1 cellular context compared by ENCODE assay signal in the genomic region with DNA sequence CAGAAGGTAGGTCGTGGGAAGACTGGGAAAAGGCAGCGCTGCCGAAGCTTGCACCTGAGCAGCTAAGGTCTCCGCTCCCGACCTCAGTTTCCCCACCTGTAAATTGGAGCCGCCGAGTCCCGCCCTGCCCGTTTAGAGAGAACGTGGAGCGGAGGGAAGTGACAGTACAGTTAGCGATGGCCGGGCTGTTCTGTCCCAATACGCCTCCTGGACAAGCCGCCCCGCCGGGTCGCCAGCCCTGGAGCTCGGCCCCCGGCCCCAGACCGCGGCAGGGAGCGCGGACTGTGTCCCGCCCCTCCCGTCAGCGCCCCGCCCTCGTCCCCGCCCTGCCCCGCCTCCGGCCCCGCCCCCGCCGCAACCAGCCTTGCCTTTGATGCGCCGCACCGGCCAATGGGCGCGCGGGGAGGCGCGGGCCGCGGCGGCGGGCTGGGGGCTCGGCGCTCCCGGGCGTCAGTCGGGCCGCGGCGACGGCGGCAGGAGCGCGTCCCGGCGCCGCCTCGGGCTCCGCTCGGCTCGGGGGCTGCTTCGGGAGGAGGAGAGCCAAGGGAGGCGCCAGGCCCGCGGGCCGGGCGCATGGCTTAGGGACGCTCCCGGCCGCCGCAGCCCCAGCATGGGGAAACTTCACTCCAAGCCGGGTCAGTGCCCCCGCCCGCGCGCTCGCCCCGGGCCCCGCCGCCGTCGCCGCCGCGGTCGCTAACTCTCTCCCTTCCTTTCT.
TF ChIP-seq lines count a peak whose summit lies in the region.

A gene with protein sequence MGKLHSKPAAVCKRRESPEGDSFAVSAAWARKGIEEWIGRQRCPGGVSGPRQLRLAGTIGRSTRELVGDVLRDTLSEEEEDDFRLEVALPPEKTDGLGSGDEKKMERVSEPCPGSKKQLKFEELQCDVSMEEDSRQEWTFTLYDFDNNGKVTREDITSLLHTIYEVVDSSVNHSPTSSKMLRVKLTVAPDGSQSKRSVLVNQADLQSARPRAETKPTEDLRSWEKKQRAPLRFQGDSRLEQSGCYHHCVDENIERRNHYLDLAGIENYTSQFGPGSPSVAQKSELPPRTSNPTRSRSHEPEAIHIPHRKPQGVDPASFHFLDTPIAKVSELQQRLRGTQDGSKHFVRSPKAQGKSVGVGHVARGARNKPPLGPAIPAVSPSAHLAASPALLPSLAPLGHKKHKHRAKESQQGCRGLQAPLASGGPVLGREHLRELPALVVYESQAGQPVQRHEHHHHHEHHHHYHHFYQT (plus strand): TSS at position 453 of the 715 bp plus-strand sequence. CDS start 158 bp downstream, at position 611.

TF ChIP-seq in HepG2, 621 proteins besides CTCF, POLR2A, EP300 and RAD21 (continued from another document and continues in another):
- TF ChIP-seq, protein P1, sequence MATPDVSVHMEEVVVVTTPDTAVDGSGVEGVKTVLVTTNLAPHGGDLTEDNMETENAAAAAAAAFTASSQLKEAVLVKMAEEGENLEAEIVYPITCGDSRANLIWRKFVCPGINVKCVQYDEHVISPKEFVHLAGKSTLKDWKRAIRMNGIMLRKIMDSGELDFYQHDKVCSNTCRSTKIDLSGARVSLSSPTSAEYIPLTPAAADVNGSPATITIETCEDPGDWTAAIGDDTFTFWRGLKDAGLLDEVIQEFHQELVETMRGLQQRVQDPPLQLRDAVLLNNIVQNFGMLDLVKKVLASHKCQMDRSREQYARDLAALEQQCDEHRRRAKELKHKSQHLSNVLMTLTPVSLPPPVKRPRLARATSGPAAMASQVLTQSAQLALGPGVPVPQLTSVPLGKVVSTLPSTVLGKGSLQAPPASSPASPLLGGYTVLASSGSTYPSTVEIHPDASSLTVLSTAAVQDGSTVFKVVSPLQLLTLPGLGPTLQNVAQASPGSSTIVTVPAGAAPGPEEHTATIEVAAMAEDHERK (CRISPR knock-in tag; IDR thresholded peaks at IDR 0.05; ENCODE audit: low read depth), result no peak
- no peak for TF ChIP-seq TCF7L2 (IDR thresholded peaks at IDR 0.05; ENCODE audit: low read depth, low read length)
- no peak for TF ChIP-seq ZNF550 (CRISPR knock-in tag; IDR thresholded peaks at IDR 0.05; ENCODE audit: borderline replicate concordance)
- no peak for TF ChIP-seq FOSL1 (CRISPR knock-in tag; IDR thresholded peaks at IDR 0.05; ENCODE audit: borderline replicate concordance)
- TF ChIP-seq SRF (IDR thresholded peaks at IDR 0.05; ENCODE audit: low read depth, low read length), result no peak
- TF ChIP-seq ATF7-NPFF (CRISPR knock-in tag; IDR thresholded peaks at IDR 0.05; ENCODE audit: low read depth), result peak; percentile 77; the same call in 1 of the 2 replicates
- TF ChIP-seq ZNF670 (CRISPR knock-in tag; IDR thresholded peaks at IDR 0.05; ENCODE audit: borderline replicate concordance), result no peak
- TF ChIP-seq CREM (IDR thresholded peaks at IDR 0.05), result no peak
- TF ChIP-seq CREM (CRISPR knock-in tag; IDR thresholded peaks at IDR 0.05), result no peak
- no peak for TF ChIP-seq ZBTB38 (CRISPR knock-in tag; IDR thresholded peaks at IDR 0.05)
- no peak for TF ChIP-seq HNRNPK (IDR thresholded peaks at IDR 0.05; ENCODE audit: low read depth, low read length, poor library complexity, severe bottlenecking)
- TF ChIP-seq SETDB1 (CRISPR knock-in tag; IDR thresholded peaks at IDR 0.05; ENCODE audit: borderline replicate concordance), result no peak
- no peak for TF ChIP-seq KDM6A (CRISPR knock-in tag; IDR thresholded peaks at IDR 0.05; ENCODE audit: low read depth)
- no peak for TF ChIP-seq ZNF788 (CRISPR knock-in tag; IDR thresholded peaks at IDR 0.05; ENCODE audit: borderline replicate concordance)
- TF ChIP-seq MBD4 (IDR thresholded peaks at IDR 0.05; ENCODE audit: borderline replicate concordance, low read length), result no peak
- TF ChIP-seq PRPF4 (IDR thresholded peaks at IDR 0.05; ENCODE audit: low read depth, low read length, poor library complexity, severe bottlenecking), result no peak
- TF ChIP-seq SP1 (IDR thresholded peaks at IDR 0.05), result no peak
- TF ChIP-seq SP1 (CRISPR knock-in tag; IDR thresholded peaks at IDR 0.05), result peak; percentile 80
- TF ChIP-seq ZNF484 (CRISPR knock-in tag; IDR thresholded peaks at IDR 0.05; ENCODE audit: borderline replicate concordance, low read depth), result no peak
- TF ChIP-seq LCORL (IDR thresholded peaks at IDR 0.05), result no peak
- no peak; the same call in none of the 2 replicates for TF ChIP-seq LCORL (CRISPR knock-in tag; IDR thresholded peaks at IDR 0.05)
- TF ChIP-seq ZFP1 (CRISPR knock-in tag; IDR thresholded peaks at IDR 0.05), result no peak
- TF ChIP-seq THYN1 (CRISPR knock-in tag; IDR thresholded peaks at IDR 0.05; ENCODE audit: borderline replicate concordance, low read depth), result no peak
- no peak for TF ChIP-seq ZNF891 (CRISPR knock-in tag; IDR thresholded peaks at IDR 0.05)
- no peak; the same call in 1 of the 2 replicates for TF ChIP-seq KDM5A (IDR thresholded peaks at IDR 0.05; ENCODE audit: borderline replicate concordance, low read length)
- peak; percentile 41; the same call in 1 of the 2 replicates for TF ChIP-seq ZNF235 (CRISPR knock-in tag; IDR thresholded peaks at IDR 0.05; ENCODE audit: borderline replicate concordance)
- TF ChIP-seq, protein P2, sequence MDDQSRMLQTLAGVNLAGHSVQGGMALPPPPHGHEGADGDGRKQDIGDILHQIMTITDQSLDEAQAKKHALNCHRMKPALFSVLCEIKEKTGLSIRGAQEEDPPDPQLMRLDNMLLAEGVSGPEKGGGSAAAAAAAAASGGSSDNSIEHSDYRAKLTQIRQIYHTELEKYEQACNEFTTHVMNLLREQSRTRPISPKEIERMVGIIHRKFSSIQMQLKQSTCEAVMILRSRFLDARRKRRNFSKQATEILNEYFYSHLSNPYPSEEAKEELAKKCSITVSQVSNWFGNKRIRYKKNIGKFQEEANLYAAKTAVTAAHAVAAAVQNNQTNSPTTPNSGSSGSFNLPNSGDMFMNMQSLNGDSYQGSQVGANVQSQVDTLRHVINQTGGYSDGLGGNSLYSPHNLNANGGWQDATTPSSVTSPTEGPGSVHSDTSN (CRISPR knock-in tag; IDR thresholded peaks at IDR 0.05; ENCODE audit: borderline replicate concordance), result no peak
- TF ChIP-seq, protein P3, sequence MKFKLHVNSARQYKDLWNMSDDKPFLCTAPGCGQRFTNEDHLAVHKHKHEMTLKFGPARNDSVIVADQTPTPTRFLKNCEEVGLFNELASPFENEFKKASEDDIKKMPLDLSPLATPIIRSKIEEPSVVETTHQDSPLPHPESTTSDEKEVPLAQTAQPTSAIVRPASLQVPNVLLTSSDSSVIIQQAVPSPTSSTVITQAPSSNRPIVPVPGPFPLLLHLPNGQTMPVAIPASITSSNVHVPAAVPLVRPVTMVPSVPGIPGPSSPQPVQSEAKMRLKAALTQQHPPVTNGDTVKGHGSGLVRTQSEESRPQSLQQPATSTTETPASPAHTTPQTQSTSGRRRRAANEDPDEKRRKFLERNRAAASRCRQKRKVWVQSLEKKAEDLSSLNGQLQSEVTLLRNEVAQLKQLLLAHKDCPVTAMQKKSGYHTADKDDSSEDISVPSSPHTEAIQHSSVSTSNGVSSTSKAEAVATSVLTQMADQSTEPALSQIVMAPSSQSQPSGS (CRISPR knock-in tag; IDR thresholded peaks at IDR 0.05), result no peak
- TF ChIP-seq ZNF367 (CRISPR knock-in tag; IDR thresholded peaks at IDR 0.05; ENCODE audit: borderline replicate concordance), result peak; percentile 52; the same call in 1 of the 2 replicates
- TF ChIP-seq, protein P4, sequence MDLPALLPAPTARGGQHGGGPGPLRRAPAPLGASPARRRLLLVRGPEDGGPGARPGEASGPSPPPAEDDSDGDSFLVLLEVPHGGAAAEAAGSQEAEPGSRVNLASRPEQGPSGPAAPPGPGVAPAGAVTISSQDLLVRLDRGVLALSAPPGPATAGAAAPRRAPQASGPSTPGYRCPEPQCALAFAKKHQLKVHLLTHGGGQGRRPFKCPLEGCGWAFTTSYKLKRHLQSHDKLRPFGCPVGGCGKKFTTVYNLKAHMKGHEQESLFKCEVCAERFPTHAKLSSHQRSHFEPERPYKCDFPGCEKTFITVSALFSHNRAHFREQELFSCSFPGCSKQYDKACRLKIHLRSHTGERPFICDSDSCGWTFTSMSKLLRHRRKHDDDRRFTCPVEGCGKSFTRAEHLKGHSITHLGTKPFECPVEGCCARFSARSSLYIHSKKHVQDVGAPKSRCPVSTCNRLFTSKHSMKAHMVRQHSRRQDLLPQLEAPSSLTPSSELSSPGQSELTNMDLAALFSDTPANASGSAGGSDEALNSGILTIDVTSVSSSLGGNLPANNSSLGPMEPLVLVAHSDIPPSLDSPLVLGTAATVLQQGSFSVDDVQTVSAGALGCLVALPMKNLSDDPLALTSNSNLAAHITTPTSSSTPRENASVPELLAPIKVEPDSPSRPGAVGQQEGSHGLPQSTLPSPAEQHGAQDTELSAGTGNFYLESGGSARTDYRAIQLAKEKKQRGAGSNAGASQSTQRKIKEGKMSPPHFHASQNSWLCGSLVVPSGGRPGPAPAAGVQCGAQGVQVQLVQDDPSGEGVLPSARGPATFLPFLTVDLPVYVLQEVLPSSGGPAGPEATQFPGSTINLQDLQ (CRISPR knock-in tag; IDR thresholded peaks at IDR 0.05), result peak; percentile 39; the same call in 1 of the 2 replicates
- 0 out of 2 replicates have a peak, but pooled peaks have one; percentile 35 for TF ChIP-seq NFYC (CRISPR knock-in tag; IDR thresholded peaks at IDR 0.05)
- TF ChIP-seq SMAD1 (CRISPR knock-in tag; IDR thresholded peaks at IDR 0.05; ENCODE audit: borderline replicate concordance, low read depth), result no peak
- peak; percentile 77; the same call in 1 of the 2 replicates for TF ChIP-seq TSC22D2 (CRISPR knock-in tag; IDR thresholded peaks at IDR 0.05; ENCODE audit: borderline replicate concordance)
- no peak for TF ChIP-seq ASH2L (IDR thresholded peaks at IDR 0.05; ENCODE audit: insufficient read length, low read depth, low read length)
- TF ChIP-seq CCAR2 (optimal IDR thresholded peaks at IDR 0.05; ENCODE audit: low read depth, low read length), result no peak
- no peak for TF ChIP-seq PAWR (CRISPR knock-in tag; IDR thresholded peaks at IDR 0.05; ENCODE audit: borderline replicate concordance)
- 0 out of 2 replicates have a peak, but pooled peaks have one; percentile 10 for TF ChIP-seq ZNF672 (CRISPR knock-in tag; IDR thresholded peaks at IDR 0.05)
- TF ChIP-seq ZNF773 (CRISPR knock-in tag; IDR thresholded peaks at IDR 0.05; ENCODE audit: borderline replicate concordance), result 0 out of 2 replicates have a peak, but pooled peaks have one; percentile 24
- no peak for TF ChIP-seq ZNF841 (CRISPR knock-in tag; IDR thresholded peaks at IDR 0.05; ENCODE audit: borderline replicate concordance)
- no peak; the same call in 1 of the 2 replicates for TF ChIP-seq TMF1 (CRISPR knock-in tag; IDR thresholded peaks at IDR 0.05; ENCODE audit: low read depth)
- TF ChIP-seq, protein P5, sequence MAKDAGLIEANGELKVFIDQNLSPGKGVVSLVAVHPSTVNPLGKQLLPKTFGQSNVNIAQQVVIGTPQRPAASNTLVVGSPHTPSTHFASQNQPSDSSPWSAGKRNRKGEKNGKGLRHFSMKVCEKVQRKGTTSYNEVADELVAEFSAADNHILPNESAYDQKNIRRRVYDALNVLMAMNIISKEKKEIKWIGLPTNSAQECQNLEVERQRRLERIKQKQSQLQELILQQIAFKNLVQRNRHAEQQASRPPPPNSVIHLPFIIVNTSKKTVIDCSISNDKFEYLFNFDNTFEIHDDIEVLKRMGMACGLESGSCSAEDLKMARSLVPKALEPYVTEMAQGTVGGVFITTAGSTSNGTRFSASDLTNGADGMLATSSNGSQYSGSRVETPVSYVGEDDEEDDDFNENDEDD (CRISPR knock-in tag; IDR thresholded peaks at IDR 0.05; ENCODE audit: borderline replicate concordance), result peak; percentile 42; the same call in 1 of the 2 replicates
- no peak for TF ChIP-seq EZH2 (conservative IDR thresholded peaks at IDR 0.05; ENCODE audit: low read depth, low read length)
- TF ChIP-seq SP2 (CRISPR knock-in tag; IDR thresholded peaks at IDR 0.05), result no peak; the same call in 1 of the 2 replicates
- TF ChIP-seq JARID2 (CRISPR knock-in tag; IDR thresholded peaks at IDR 0.05; ENCODE audit: insufficient replicate concordance), result no peak
- TF ChIP-seq MTA1 (CRISPR knock-in tag; IDR thresholded peaks at IDR 0.05; ENCODE audit: borderline replicate concordance), result no peak
- peak; percentile 67; the same call in 1 of the 2 replicates for TF ChIP-seq ZNF563 (CRISPR knock-in tag; IDR thresholded peaks at IDR 0.05)
- 0 out of 2 replicates have a peak, but pooled peaks have one; percentile 37 for TF ChIP-seq KLF12 (CRISPR knock-in tag; IDR thresholded peaks at IDR 0.05; ENCODE audit: borderline replicate concordance)
- TF ChIP-seq ZNF644 (CRISPR knock-in tag; IDR thresholded peaks at IDR 0.05; ENCODE audit: low read depth), result no peak
- TF ChIP-seq HOXA7 (CRISPR knock-in tag; IDR thresholded peaks at IDR 0.05), result no peak
- TF ChIP-seq ZZZ3 (CRISPR knock-in tag; IDR thresholded peaks at IDR 0.05; ENCODE audit: borderline replicate concordance), result no peak
- TF ChIP-seq ZNF337 (CRISPR knock-in tag; IDR thresholded peaks at IDR 0.05; ENCODE audit: borderline replicate concordance, low read depth), result no peak; the same call in 1 of the 2 replicates
- no peak for TF ChIP-seq NRL (CRISPR knock-in tag; IDR thresholded peaks at IDR 0.05; ENCODE audit: borderline replicate concordance)
- TF ChIP-seq, protein P6, sequence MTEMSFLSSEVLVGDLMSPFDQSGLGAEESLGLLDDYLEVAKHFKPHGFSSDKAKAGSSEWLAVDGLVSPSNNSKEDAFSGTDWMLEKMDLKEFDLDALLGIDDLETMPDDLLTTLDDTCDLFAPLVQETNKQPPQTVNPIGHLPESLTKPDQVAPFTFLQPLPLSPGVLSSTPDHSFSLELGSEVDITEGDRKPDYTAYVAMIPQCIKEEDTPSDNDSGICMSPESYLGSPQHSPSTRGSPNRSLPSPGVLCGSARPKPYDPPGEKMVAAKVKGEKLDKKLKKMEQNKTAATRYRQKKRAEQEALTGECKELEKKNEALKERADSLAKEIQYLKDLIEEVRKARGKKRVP (CRISPR knock-in tag; IDR thresholded peaks at IDR 0.05), result no peak
- no peak for TF ChIP-seq HNRNPLL (IDR thresholded peaks at IDR 0.05; ENCODE audit: low read depth, low read length, poor library complexity, severe bottlenecking)
